Comparison of ENCODE assay signal across 9 cellular contexts in the genomic region with DNA sequence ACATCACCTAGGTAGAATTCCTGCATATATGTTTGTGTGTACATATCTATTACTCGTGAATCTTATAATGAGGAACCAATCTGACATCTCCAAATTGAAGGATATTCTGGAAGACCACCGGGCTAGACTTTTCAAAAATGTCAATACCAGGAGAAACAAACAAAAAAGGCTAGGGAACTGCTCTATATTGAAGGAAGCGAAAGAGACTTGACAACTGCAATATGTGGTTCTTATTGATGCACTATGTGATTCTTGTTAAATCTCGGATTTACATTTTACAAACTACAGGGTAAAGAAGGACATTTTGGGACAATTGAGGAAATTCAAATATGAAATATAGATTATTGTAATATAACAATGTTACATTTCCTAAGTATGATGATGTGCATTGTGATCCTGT.
DNase-seq lines count a peak whose midpoint lies in the region; ATAC-seq and TF ChIP-seq lines count a peak whose summit lies in the region.
"Had no signal": no experiment of that assay in that cellular context is flagged by ENCODE, and none has a peak within 500 bp of the region (broad histone marks: within the 10 kb centered on the region; RNA-seq: fewer than 3 reads in every experiment).

No MANE protein-coding gene starts in this region.

- ATAC-seq in heart left ventricle (no peak), left cardiac atrium (no peak), upper lobe of left lung (ENCODE audit: low FRiP score in 2 of 2) (no peak)

- intact Hi-C loops in heart left ventricle (cut with DNase I): loop anchor here in 9 of 10 donors (5.0 to 10.0 kb wide), 18 partner anchors 33 to 1315 kb away; partner anchors contain the start of gene BBX (in 7 of the 9)
- intact Hi-C loops in left cardiac atrium (cut with DNase I): loop anchor here in 1 of 2 donors (10.0 kb wide), 5 partner anchors 185 to 1245 kb away; partner anchors contain the start of gene BBX

- no peak for DNase-seq in heart left ventricle
- DNase-seq in left cardiac atrium: no peak
- no peak for DNase-seq in astrocyte of the spinal cord (ENCODE audit: low read depth, low spot score)
- no peak for DNase-seq in upper lobe of left lung
- no peak for DNase-seq in stimulated activated CD4-positive, alpha-beta T cell treated with anti-CD3 and anti-CD28 coated beads, Interleukin-4, amount 100 ng/mL, for 24 hours
- no peak for DNase-seq in SW480 (ENCODE audit: low spot score)
- DNase-seq in NCI-H82 (lab: John Stamatoyannopoulos, UW): no peak
- DNase-seq: NCI-H187 had no signal

- H3K4me3 ChIP-seq in heart left ventricle (peak overlapping the region in 11 of 12 donors; percentile 71 to 96 (median 88)), astrocyte of the spinal cord (ENCODE audit: low read depth, low read length) (peak overlapping the region; percentile 97), muscle layer of duodenum (ENCODE audit: low read depth in 1 of 2, low read length in 2 of 2) (peak overlapping the region; percentile 98 to 99), upper lobe of left lung (peak overlapping the region in 3 of 4 donors; percentile 72 to 76 (median 72))

- in situ Hi-C loops in astrocyte of the spinal cord (cut with HindIII; ENCODE audit: low sequenced_read_pairs): no loop called here

- WGBS in heart left ventricle, 4 donors: 85 to 89% (median 87%) methylated on average over 4 of the region's 4 CpGs
- WGBS in upper lobe of left lung, 2 donors: 90 to 94% methylated on average over 4 of the region's 4 CpGs

- no peaks in the 10 kb centered on the region for H3K27me3 ChIP-seq in heart left ventricle
- no peaks in the 10 kb centered on the region for H3K27me3 ChIP-seq in muscle layer of duodenum (ENCODE audit: low read depth, low read length)
- no peaks in the 10 kb centered on the region for H3K27me3 ChIP-seq in upper lobe of left lung

- H3K4me1 ChIP-seq in heart left ventricle (peaks cover 0 to 38% (median 18%) of the 10 kb centered on the region in 12 donors), muscle layer of duodenum (ENCODE audit: control insufficient read depth in 1 of 2, insufficient read depth in 2 of 2, low read length in 2 of 2) (peaks cover 0 to 32% of the 10 kb centered on the region in 2 donors), upper lobe of left lung (peaks cover 3 to 31% (median 12%) of the 10 kb centered on the region in 4 donors)

- TF ChIP-seq POLR2A in heart left ventricle (IDR thresholded peaks at IDR 0.05): no peak
- no peak for TF ChIP-seq POLR2A in upper lobe of left lung (IDR thresholded peaks at IDR 0.05)

- H3K36me3 ChIP-seq in heart left ventricle (no peaks in the 10 kb centered on the region), muscle layer of duodenum (ENCODE audit: control insufficient read depth in 1 of 2, insufficient read depth in 2 of 2, low read length in 2 of 2) (no peaks in the 10 kb centered on the region), upper lobe of left lung (no peaks in the 10 kb centered on the region)

- no peak for TF ChIP-seq CTCF in heart left ventricle (IDR thresholded peaks at IDR 0.05)
- no peak for TF ChIP-seq CTCF in astrocyte of the spinal cord (IDR thresholded peaks at IDR 0.05; ENCODE audit: low read depth, low read length)
- TF ChIP-seq CTCF in upper lobe of left lung (IDR thresholded peaks at IDR 0.05): no peak

- H3K27ac ChIP-seq in heart left ventricle: peak overlapping the region in 7 of 12 donors; percentile 73 to 89 (median 79)
- no peak overlapping the region for H3K27ac ChIP-seq in muscle layer of duodenum (ENCODE audit: low read length)
- peak overlapping the region in 2 of 4 donors; percentile 70 for H3K27ac ChIP-seq in upper lobe of left lung

- no peak for TF ChIP-seq EP300 in upper lobe of left lung (IDR thresholded peaks at IDR 0.05)

- H3K9me3 ChIP-seq in heart left ventricle: no peaks in the 10 kb centered on the region
- no peaks in the 10 kb centered on the region for H3K9me3 ChIP-seq in muscle layer of duodenum (ENCODE audit: control insufficient read depth in 1 of 2, low read length in 2 of 2)
- H3K9me3 ChIP-seq in upper lobe of left lung: no peaks in the 10 kb centered on the region
